In genomic region chr3:42053476-42053875, GRCh38 we compare ENCODE assay signal across 15 cellular contexts. TPM values are rescaled to one million over a fixed set of nuclear protein-coding genes. Genes with fewer than 3 reads are reported as not detected.
DNase-seq lines count a peak whose midpoint lies in the region; ATAC-seq and TF ChIP-seq lines count a peak whose summit lies in the region.
"Had no signal": no experiment of that assay in that cellular context is flagged by ENCODE, and none has a peak within 500 bp of the region (broad histone marks: within the 10 kb centered on the region; RNA-seq: fewer than 3 reads in every experiment).

No MANE protein-coding gene starts in this region.

- H3K27ac Mint-ChIP-seq in nephron (peak overlapping the region; percentile 77 to 97 (median 94)), Caco-2 (ENCODE audit: unreplicated experiment) (no peak overlapping the region)
- H3K27ac Mint-ChIP-seq: activated CD8-positive, alpha-beta T cell treated with anti-CD3 and anti-CD28 coated beads for 36 hours; activated naive CD8-positive, alpha-beta T cell treated with anti-CD3 and anti-CD28 coated beads for 36 hours had no signal

- H3K4me3 Mint-ChIP-seq in nephron (no peak overlapping the region), Caco-2 (ENCODE audit: unreplicated experiment) (no peak overlapping the region)
- H3K4me3 Mint-ChIP-seq: activated CD8-positive, alpha-beta T cell treated with anti-CD3 and anti-CD28 coated beads for 36 hours; activated naive CD8-positive, alpha-beta T cell treated with anti-CD3 and anti-CD28 coated beads for 36 hours; CD14-positive monocyte had no signal

- H3K9me3 ChIP-seq in thoracic aorta, result no peaks in the 10 kb centered on the region
- H3K9me3 ChIP-seq in Caco-2, result no peaks in the 10 kb centered on the region

- H3K27me3 ChIP-seq in thoracic aorta (replicated peaks; ENCODE audit: insufficient read depth) (no peaks in the 10 kb centered on the region), brain microvascular endothelial cell (replicated peaks) (no peaks in the 10 kb centered on the region), Caco-2 (replicated peaks; ENCODE audit: control insufficient read depth, insufficient read depth, low read length) (no peaks in the 10 kb centered on the region)

- H3K36me3 Mint-ChIP-seq in nephron (ENCODE audit: low read depth) (no peaks in the 10 kb centered on the region), Caco-2 (ENCODE audit: insufficient read depth, unreplicated experiment) (no peaks in the 10 kb centered on the region)
- H3K36me3 Mint-ChIP-seq: activated naive CD8-positive, alpha-beta T cell treated with anti-CD3 and anti-CD28 coated beads for 36 hours had no signal

- H3K27ac ChIP-seq in RWPE1, result peak overlapping the region; percentile 48
- H3K27ac ChIP-seq in thoracic aorta, result peak overlapping the region; percentile 27 to 88
- no peak overlapping the region for H3K27ac ChIP-seq in brain microvascular endothelial cell

- peaks cover 16 to 34% of the 10 kb centered on the region in 2 donors for H3K4me1 ChIP-seq in thoracic aorta (ENCODE audit: control insufficient read depth in 1 of 2, low read depth in 2 of 2)
- 0 out of 2 replicates have a peak, but pooled peaks cover 13% of the 10 kb centered on the region for H3K4me1 ChIP-seq in Caco-2

- POLR2A ChIA-PET in RWPE1 (lab: Yijun Ruan, JAX; ENCODE audit: low non-redundant PET), result no interaction called here
- POLR2A ChIA-PET in Caco-2 (lab: Charles Lee), result no interaction called here

- in situ Hi-C loops in brain microvascular endothelial cell (cut with HindIII; ENCODE audit: low pct_ligation_motif_present, low sequenced_read_pairs), result no loop called here

- CTCF ChIA-PET in RWPE1 (lab: Yijun Ruan, JAX) (no interaction called here), Caco-2 (lab: Charles Lee) (interaction anchor here (0.6 kb wide), 3 partner anchors 19 to 64 kb away, joined by 3 to 7 read pairs (median 5); no protein-coding TSS in a partner anchor)

- BruUV-seq in Caco-2 (replicated peaks; lab: Mats Ljungman, UMichigan), result no TSS peak

- H3K9me3 Mint-ChIP-seq in nephron (no peaks in the 10 kb centered on the region), Caco-2 (ENCODE audit: unreplicated experiment) (no peaks in the 10 kb centered on the region)
- H3K9me3 Mint-ChIP-seq: activated CD8-positive, alpha-beta T cell treated with anti-CD3 and anti-CD28 coated beads for 36 hours; activated naive CD8-positive, alpha-beta T cell treated with anti-CD3 and anti-CD28 coated beads for 36 hours had no signal

- intact Hi-C loops in Right ventricle myocardium superior (cut with DNase I), result no loop called here
- intact Hi-C loops in Caco-2 (cut with micrococcal nuclease; ENCODE audit: unreplicated experiment), result loop anchor here (1.0 kb wide), 1 partner anchor 39 kb away; no protein-coding TSS in a partner anchor

- DNase-seq in RWPE1 (ENCODE audit: low spot score) (no peak), Right ventricle myocardium superior (peak; percentile 81), thoracic aorta (ENCODE audit: low spot score) (no peak), brain microvascular endothelial cell (no peak), Caco-2 (no peak), GM10266 (ENCODE audit: extremely low spot score) (no peak)
- DNase-seq: activated CD8-positive, alpha-beta T cell treated with anti-CD3 and anti-CD28 coated beads for 36 hours; activated naive CD8-positive, alpha-beta T cell treated with anti-CD3 and anti-CD28 coated beads for 36 hours; effector CD8-positive, alpha-beta T cell; KBM-7; stimulated activated CD4-positive, alpha-beta T cell treated with anti-CD3 and anti-CD28 coated beads, Interleukin-4, amount 100 ng/mL, for 4 hours had no signal

- H3K4me1 Mint-ChIP-seq in nephron, result peaks cover 59% of the 10 kb centered on the region
- peaks cover 19% of the 10 kb centered on the region for H3K4me1 Mint-ChIP-seq in Caco-2 (ENCODE audit: low read depth, unreplicated experiment)

- H3K27me3 Mint-ChIP-seq in nephron (ENCODE audit: low read depth) (no peaks in the 10 kb centered on the region), Caco-2 (ENCODE audit: insufficient read depth, unreplicated experiment) (no peaks in the 10 kb centered on the region)
- H3K27me3 Mint-ChIP-seq: activated CD8-positive, alpha-beta T cell treated with anti-CD3 and anti-CD28 coated beads for 36 hours; activated naive CD8-positive, alpha-beta T cell treated with anti-CD3 and anti-CD28 coated beads for 36 hours had no signal

- H3K4me3 ChIP-seq in thoracic aorta (peak overlapping the region; percentile 50), brain microvascular endothelial cell (ENCODE audit: low read depth, low read length) (no peak overlapping the region), Caco-2 (ENCODE audit: low read depth, low read length) (no peak overlapping the region)
- H3K4me3 ChIP-seq: GM23248 had no signal

- no peak for TF ChIP-seq CTCF in RWPE1 (conservative IDR thresholded peaks at IDR 0.05; ENCODE audit: low read depth)
- TF ChIP-seq CTCF in nephron (IDR thresholded peaks at IDR 0.05; ENCODE audit: unreplicated experiment in 3 of 3), result no peak
- no peak for TF ChIP-seq CTCF in thoracic aorta (IDR thresholded peaks at IDR 0.05)
- no peak for TF ChIP-seq CTCF in brain microvascular endothelial cell (IDR thresholded peaks at IDR 0.05; ENCODE audit: low read depth, low read length, missing control alignments)
- no peak for TF ChIP-seq CTCF in Caco-2 (IDR thresholded peaks at IDR 0.05; ENCODE audit: insufficient read depth in 1 of 2, low read depth in 1 of 2, low read length in 1 of 2, severe bottlenecking in 1 of 2, unreplicated experiment in 1 of 2)
- no peak for TF ChIP-seq CTCF in GM10266 (IDR thresholded peaks at IDR 0.05; ENCODE audit: control insufficient read depth, insufficient read depth, low read depth, missing control alignments)

- H3K36me3 ChIP-seq in thoracic aorta (no peaks in the 10 kb centered on the region), brain microvascular endothelial cell (replicated peaks) (no peaks in the 10 kb centered on the region), Caco-2 (ENCODE audit: control insufficient read depth, insufficient read depth, low read length) (no peaks in the 10 kb centered on the region)

- peak; percentile 82 for ATAC-seq in Right ventricle myocardium superior (ENCODE audit: poor library complexity)
- no peak for ATAC-seq in thoracic aorta (ENCODE audit: insufficient number of reproducible peaks, low FRiP score, low read depth)
- no peak for ATAC-seq in HG03442 (IDR thresholded peaks at IDR 0.05; ENCODE audit: unreplicated experiment)
- ATAC-seq: activated CD8-positive, alpha-beta T cell treated with anti-CD3 and anti-CD28 coated beads for 36 hours had no signal

RNA-seq across cellular contexts. Expression of gene TRAK1, which starts 37.7 kb away (rescaled TPM):
- total RNA-seq in Right ventricle myocardium superior, result 273 TPM
- 10 to 100 TPM; 35.1 to 36.0 TPM for total RNA-seq in thoracic aorta
- 33.3 TPM in 2 replicates for total RNA-seq in Caco-2 (2022)
